9 cellular contexts compared by ENCODE assay signal in the genomic region with DNA sequence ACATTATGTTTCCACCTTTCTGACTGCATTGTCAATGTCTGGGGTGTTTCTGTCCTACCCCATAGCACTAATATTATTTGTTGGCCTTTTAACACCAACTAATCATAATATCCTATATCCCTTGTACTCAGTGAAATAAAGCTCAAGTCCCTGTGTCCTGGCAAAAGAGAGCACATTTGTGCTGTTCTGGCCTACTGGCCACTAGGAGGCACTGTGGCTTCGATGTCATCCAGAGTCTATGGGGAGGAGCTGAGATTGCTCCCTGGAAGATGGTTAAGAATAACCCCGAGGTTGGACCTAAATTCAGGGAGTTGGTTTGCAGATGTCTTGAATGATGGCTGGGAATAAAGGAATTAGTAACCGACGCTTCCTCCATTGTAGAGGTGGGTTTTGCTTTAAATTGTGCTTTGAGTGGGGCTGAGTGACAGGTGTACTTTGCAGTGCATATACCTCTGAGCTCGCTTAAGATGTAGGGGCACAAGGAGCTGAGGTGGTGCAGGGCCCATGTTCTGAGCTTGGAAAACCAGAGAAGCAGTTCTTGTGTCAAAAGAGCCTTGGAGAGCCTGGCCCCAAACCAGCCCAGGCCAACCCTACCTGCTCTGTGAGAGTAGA.
DNase-seq lines count a peak whose midpoint lies in the region; ATAC-seq and TF ChIP-seq lines count a peak whose summit lies in the region.
"Had no signal": no experiment of that assay in that cellular context is flagged by ENCODE, and none has a peak within 500 bp of the region (broad histone marks: within the 10 kb centered on the region; RNA-seq: fewer than 3 reads in every experiment).

No MANE protein-coding gene starts in this region.

- no peak overlapping the region for H3K27ac Mint-ChIP-seq in neural crest cell (ENCODE audit: unreplicated experiment)

- no peak overlapping the region for H3K4me3 Mint-ChIP-seq in neural crest cell

- no peaks in the 10 kb centered on the region for H3K36me3 Mint-ChIP-seq in neural crest cell (ENCODE audit: low read depth)

- H3K27me3 Mint-ChIP-seq in neural crest cell (ENCODE audit: low read depth) = no peaks in the 10 kb centered on the region

- peak; percentile 68 for TF ChIP-seq CTCF in neural crest cell (conservative IDR thresholded peaks at IDR 0.05)

- H3K36me3 ChIP-seq in effector memory CD4-positive, alpha-beta T cell (ENCODE audit: control insufficient read depth, insufficient read depth, low read length) = no peaks in the 10 kb centered on the region
- H3K36me3 ChIP-seq: BLaER1 had no signal

- no peaks in the 10 kb centered on the region for H3K4me1 Mint-ChIP-seq in neural crest cell

- no peaks in the 10 kb centered on the region for H3K27me3 ChIP-seq in effector memory CD4-positive, alpha-beta T cell (replicated peaks; ENCODE audit: control insufficient read depth, insufficient read depth, low read length, poor library complexity, severe bottlenecking)

- DNase-seq in DMS53 (lab: John Stamatoyannopoulos, UW) (peak; percentile 46), DMS53 treated with DMSO at 0.1 percent for 48 hours (lab: John Stamatoyannopoulos, UW; ENCODE audit: unreplicated experiment) (no peak), KBM-7 (peak; percentile 47), neural crest cell (ENCODE audit: low read depth, low spot score) (peak; percentile 22), occipital lobe (lab: John Stamatoyannopoulos, UW) (no peak)
- DNase-seq in effector memory CD4-positive, alpha-beta T cell = peak in 2 of 3 donors; percentile 18 to 30

- H3K4me3 ChIP-seq in effector memory CD4-positive, alpha-beta T cell (ENCODE audit: insufficient read depth, low read depth, low read length, poor library complexity, severe bottlenecking) = no peak overlapping the region
- H3K4me3 ChIP-seq: BLaER1 had no signal

- H3K27ac ChIP-seq in effector memory CD4-positive, alpha-beta T cell (ENCODE audit: insufficient read depth, low read length, poor library complexity, severe bottlenecking) = no peak overlapping the region
- H3K27ac ChIP-seq: BLaER1 had no signal

- no peaks in the 10 kb centered on the region for H3K4me1 ChIP-seq in effector memory CD4-positive, alpha-beta T cell (ENCODE audit: control insufficient read depth, insufficient read depth, low read length, poor library complexity, severe bottlenecking)
- H3K4me1 ChIP-seq: BLaER1 had no signal

- no peaks in the 10 kb centered on the region for H3K9me3 ChIP-seq in effector memory CD4-positive, alpha-beta T cell (ENCODE audit: control insufficient read depth, low read length)
- H3K9me3 ChIP-seq: BLaER1 had no signal

- no peaks in the 10 kb centered on the region for H3K9me3 Mint-ChIP-seq in neural crest cell

- peak; percentile 93 for ATAC-seq in GM21723 (IDR thresholded peaks at IDR 0.05; ENCODE audit: unreplicated experiment)
- ATAC-seq in activated CD4-positive, CD25-positive, alpha-beta regulatory T cell treated with anti-CD3 and anti-CD28 coated beads, Interleukin-2, amount 50 U/mL, for 24 hours = peak; percentile 53 to 81

- in situ Hi-C loops in KBM-7 (cut with MboI; ENCODE audit: low pct_unique_long_range_greater_than_20kb, low sequenced_read_pairs) = no loop called here

Comparison
In these comparisons a context has a peak if more than half of its experiments do, and no peak if none do; other contexts are left out.
1. DNase-seq: peak in DMS53 (single experiment), KBM-7 (single experiment), effector memory CD4-positive, alpha-beta T cell (2 of 3) and neural crest cell (single experiment); none in DMS53 treated with DMSO at 0.1 percent for 48 hours (single experiment) and occipital lobe (single experiment).